ENCODE assay signal across 14 cellular contexts in genomic region chr19:46818812-46819211, GRCh38. TPM values are rescaled to one million over a fixed set of nuclear protein-coding genes. Genes with fewer than 3 reads are reported as not detected.
DNase-seq lines count a peak whose midpoint lies in the region; ATAC-seq and TF ChIP-seq lines count a peak whose summit lies in the region.
"Had no signal": no experiment of that assay in that cellular context is flagged by ENCODE, and none has a peak within 500 bp of the region (broad histone marks: within the 10 kb centered on the region; RNA-seq: fewer than 3 reads in every experiment).

No MANE protein-coding gene starts in this region.

- H3K4me1 ChIP-seq in CD4-positive, alpha-beta memory T cell (ENCODE audit: insufficient read depth, low read length): peaks cover 29% of the 10 kb centered on the region
- H3K4me1 ChIP-seq in GM23338 (ENCODE audit: insufficient read depth): no peaks in the 10 kb centered on the region; the same call in 1 of the 2 replicates
- H3K4me1 ChIP-seq: uterus had no signal

- H3K9me3 Mint-ChIP-seq in CD4-positive, alpha-beta memory T cell: no peaks in the 10 kb centered on the region
- H3K9me3 Mint-ChIP-seq in GM23338: no peaks in the 10 kb centered on the region; the same call in 2 of the 3 replicates

- intact Hi-C loops in CD4-positive, alpha-beta memory T cell (cut with micrococcal nuclease): no loop called here

- CTCF ChIA-PET in CD4-positive, alpha-beta memory T cell (lab: Charles Lee; ENCODE audit: partially characterized antibody): interaction anchor here (0.5 to 3.8 kb wide), 3 partner anchors 22 to 1615 kb away, joined by 3 to 12 read pairs (median 7); no protein-coding TSS in a partner anchor
- CTCF ChIA-PET in RWPE1 (lab: Yijun Ruan, JAX) (no interaction called here), HEK293T (lab: Yijun Ruan, JAX) (no interaction called here)

- peak; percentile 81 for ATAC-seq in GM23338
- ATAC-seq in HG03045 (IDR thresholded peaks at IDR 0.05; ENCODE audit: unreplicated experiment): no peak

- POLR2A ChIA-PET in CD4-positive, alpha-beta memory T cell (lab: Charles Lee; ENCODE audit: partially characterized antibody): interaction anchor here (4.7 kb wide), 1 partner anchor 32 kb away, joined by 50 read pairs; the partner anchor contains the start of gene SLC1A5
- POLR2A ChIA-PET in RWPE1 (lab: Yijun Ruan, JAX; ENCODE audit: low non-redundant PET): no interaction called here
- POLR2A ChIA-PET in HEK293T (lab: Yijun Ruan, JAX): interaction anchor here (5.8 kb wide), 1 partner anchor 31 kb away, joined by 35 read pairs; the partner anchor contains the start of gene SLC1A5

- no peaks in the 10 kb centered on the region for H4K20me1 ChIP-seq in GM23338 (replicated peaks; ENCODE audit: insufficient read depth)

- no peaks in the 10 kb centered on the region for H3K79me2 ChIP-seq in GM23338 (replicated peaks; ENCODE audit: insufficient read depth)

- no peaks in the 10 kb centered on the region for H3K27me3 Mint-ChIP-seq in CD4-positive, alpha-beta memory T cell
- peaks cover 3% of the 10 kb centered on the region for H3K27me3 Mint-ChIP-seq in GM23338 (ENCODE audit: insufficient read depth, low read depth, poor library complexity)

- peaks cover 16 to 41% (median 30%) of the 10 kb centered on the region in 4 donors for H3K4me1 Mint-ChIP-seq in CD4-positive, alpha-beta memory T cell
- peaks cover 8% of the 10 kb centered on the region for H3K4me1 Mint-ChIP-seq in GM23338

- no peak overlapping the region for H3K4me3 Mint-ChIP-seq in CD4-positive, alpha-beta memory T cell
- H3K4me3 Mint-ChIP-seq in GM23338: no peak overlapping the region

- H3F3A ChIP-seq in GM23338 (replicated peaks; ENCODE audit: low read depth): no peaks in the 10 kb centered on the region

- H3K36me3 Mint-ChIP-seq in CD4-positive, alpha-beta memory T cell: no peaks in the 10 kb centered on the region
- H3K36me3 Mint-ChIP-seq in GM23338 (ENCODE audit: low read depth): no peaks in the 10 kb centered on the region

- no peak overlapping the region for H3K4me3 ChIP-seq in CD4-positive, alpha-beta memory T cell (ENCODE audit: low read length in 2 of 2)
- H3K4me3 ChIP-seq in GM23338 (no peak overlapping the region), fibroblast of mammary gland (ENCODE audit: control insufficient read depth, low read depth, low read length) (no peak overlapping the region)
- H3K4me3 ChIP-seq: lung, uterus had no signal

- H3K27me3 ChIP-seq in CD4-positive, alpha-beta memory T cell (ENCODE audit: insufficient read depth, low read length): no peaks in the 10 kb centered on the region
- H3K27me3 ChIP-seq in GM23338 (ENCODE audit: insufficient read depth): no peaks in the 10 kb centered on the region
- H3K27me3 ChIP-seq: uterus had no signal

- no peaks in the 10 kb centered on the region for H3K9me3 ChIP-seq in CD4-positive, alpha-beta memory T cell (ENCODE audit: control insufficient read depth in 1 of 2, low read length in 2 of 2)
- H3K9me3 ChIP-seq: uterus had no signal

- no peak for DNase-seq in CD4-positive, alpha-beta memory T cell
- DNase-seq in GM23338 (ENCODE audit: low spot score) (peak; percentile 69), RPMI8226 (peak; percentile 9), fibroblast of mammary gland (ENCODE audit: low read depth) (peak; percentile 53), RWPE1 (ENCODE audit: low spot score) (no peak), NCI-H510A (lab: John Stamatoyannopoulos, UW) (no peak), HEK293T (ENCODE audit: extremely low spot score) (no peak)
- DNase-seq: activated CD8-positive, alpha-beta memory T cell treated with anti-CD3 and anti-CD28 coated beads, Interleukin-2, amount 50 U/mL, for 48 hours; central memory CD4-positive, alpha-beta T cell; NCI-H1694 treated with DMSO at 0.1 percent for 48 hours; SIG-M5; uterus had no signal

- no peak for TF ChIP-seq CTCF in GM23338 (conservative IDR thresholded peaks at IDR 0.05; ENCODE audit: low read depth in 2 of 2)
- TF ChIP-seq CTCF in fibroblast of mammary gland (conservative IDR thresholded peaks at IDR 0.05; ENCODE audit: control insufficient read depth, insufficient read depth, low read depth, low read length): no peak
- no peak for TF ChIP-seq CTCF in RWPE1 (conservative IDR thresholded peaks at IDR 0.05; ENCODE audit: low read depth)

- no peak overlapping the region for H3K4me2 ChIP-seq in GM23338

- no peak overlapping the region for H2AFZ ChIP-seq in GM23338

- no peaks in the 10 kb centered on the region for H3K9me2 ChIP-seq in GM23338 (ENCODE audit: insufficient read depth)

- no peak overlapping the region for H3K27ac ChIP-seq in CD4-positive, alpha-beta memory T cell (ENCODE audit: low read depth, low read length)
- H3K27ac ChIP-seq in GM23338 (ENCODE audit: low read depth) (no peak overlapping the region), RWPE1 (no peak overlapping the region)
- H3K27ac ChIP-seq: uterus had no signal

- no peaks in the 10 kb centered on the region for H3K36me3 ChIP-seq in CD4-positive, alpha-beta memory T cell (ENCODE audit: insufficient read depth, low read length)
- H3K36me3 ChIP-seq in GM23338 (ENCODE audit: insufficient read depth): no peaks in the 10 kb centered on the region
- H3K36me3 ChIP-seq: uterus had no signal

- H3K27ac Mint-ChIP-seq in CD4-positive, alpha-beta memory T cell: peak overlapping the region in 4 of 7 donors; percentile 18 to 90 (median 70)
- H3K27ac Mint-ChIP-seq in GM23338: no peak overlapping the region

TF ChIP-seq in GM23338, 12 proteins besides CTCF, POLR2A, EP300 and RAD21 (continues in another document):
- TF ChIP-seq, protein P1, sequence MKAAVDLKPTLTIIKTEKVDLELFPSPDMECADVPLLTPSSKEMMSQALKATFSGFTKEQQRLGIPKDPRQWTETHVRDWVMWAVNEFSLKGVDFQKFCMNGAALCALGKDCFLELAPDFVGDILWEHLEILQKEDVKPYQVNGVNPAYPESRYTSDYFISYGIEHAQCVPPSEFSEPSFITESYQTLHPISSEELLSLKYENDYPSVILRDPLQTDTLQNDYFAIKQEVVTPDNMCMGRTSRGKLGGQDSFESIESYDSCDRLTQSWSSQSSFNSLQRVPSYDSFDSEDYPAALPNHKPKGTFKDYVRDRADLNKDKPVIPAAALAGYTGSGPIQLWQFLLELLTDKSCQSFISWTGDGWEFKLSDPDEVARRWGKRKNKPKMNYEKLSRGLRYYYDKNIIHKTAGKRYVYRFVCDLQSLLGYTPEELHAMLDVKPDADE (IDR thresholded peaks at IDR 0.05): no peak
- TF ChIP-seq STAT1 (IDR thresholded peaks at IDR 0.05; ENCODE audit: unreplicated experiment): no peak
- TF ChIP-seq JUNB (IDR thresholded peaks at IDR 0.05; ENCODE audit: unreplicated experiment): no peak

TF ChIP-seq in HEK293T, 16 proteins besides CTCF, POLR2A, EP300 and RAD21:
- no peak for TF ChIP-seq L3MBTL2 (conservative IDR thresholded peaks at IDR 0.05)
- no peak for TF ChIP-seq HDGF (IDR thresholded peaks at IDR 0.05; ENCODE audit: borderline replicate concordance)
- no peak for TF ChIP-seq BHLHE40 (IDR thresholded peaks at IDR 0.05; ENCODE audit: borderline replicate concordance)
- no peak for TF ChIP-seq ELF4 (IDR thresholded peaks at IDR 0.05)

RNA-seq across cellular contexts. Expression of gene SLC1A5, which starts 30.4 kb away (rescaled TPM):
- total RNA-seq in CD4-positive, alpha-beta memory T cell: 10 to 100 TPM; 20.3 TPM
- 10 to 100 TPM in 1 of 2 donors, 1 to 10 TPM in 1; 7.2 to 22.1 TPM for polyA plus RNA-seq in CD4-positive, alpha-beta memory T cell
- total RNA-seq in GM23338 (2014; rRNA removed; shearing (Covaris generic)): 249 and 272 TPM in 2 replicates
- polyA plus RNA-seq in GM23338 (2016; fragmentation: Nextera tagmentation; extraction: Ambion mirVana): 103 and 109 TPM in 2 replicates

RNA-seq across cellular contexts. Expression of gene AP2S1, which starts 31.8 kb away (rescaled TPM):
- total RNA-seq in CD4-positive, alpha-beta memory T cell: 10 to 100 TPM; 40.7 to 42.1 TPM
- polyA plus RNA-seq in CD4-positive, alpha-beta memory T cell: 10 to 100 TPM; 62.4 to 67.6 TPM
- total RNA-seq in GM23338 (2014; rRNA removed; shearing (Covaris generic)): 115 and 140 TPM in 2 replicates
- polyA plus RNA-seq in GM23338 (2016; fragmentation: Nextera tagmentation; extraction: Ambion mirVana): 278 and 299 TPM in 2 replicates

RNA-seq across cellular contexts. Expression of gene ARHGAP35, which starts 42.0 kb away (rescaled TPM):
- 10 to 100 TPM; 47.5 to 49.0 TPM for total RNA-seq in CD4-positive, alpha-beta memory T cell
- polyA plus RNA-seq in CD4-positive, alpha-beta memory T cell: 10 to 100 TPM in 1 of 2 donors, 1 to 10 TPM in 1; 1.1 to 10.6 TPM
- total RNA-seq in GM23338 (2014; rRNA removed; shearing (Covaris generic)): 49.4 and 57.7 TPM in 2 replicates
- 13.6 and 14.4 TPM in 2 replicates for polyA plus RNA-seq in GM23338 (2016; fragmentation: Nextera tagmentation; extraction: Ambion mirVana)

Comparison
In these comparisons a context has a peak if more than half of its experiments do, and no peak if none do; other contexts are left out.
1. DNase-seq: peak in GM23338 (single experiment), RPMI8226 (single experiment) and fibroblast of mammary gland (single experiment); none in CD4-positive, alpha-beta memory T cell (0 of 5), RWPE1 (single experiment), NCI-H510A (single experiment) and HEK293T (single experiment).
2. RNA of gene SLC1A5, which starts 30.4 kb away (total RNA-seq): 249 to 272 TPM in GM23338; 20.3 TPM in CD4-positive, alpha-beta memory T cell; every median in the first group is over 10 times any median in the second.